ENCODE assay signal across 1 cellular context in the genomic region with DNA sequence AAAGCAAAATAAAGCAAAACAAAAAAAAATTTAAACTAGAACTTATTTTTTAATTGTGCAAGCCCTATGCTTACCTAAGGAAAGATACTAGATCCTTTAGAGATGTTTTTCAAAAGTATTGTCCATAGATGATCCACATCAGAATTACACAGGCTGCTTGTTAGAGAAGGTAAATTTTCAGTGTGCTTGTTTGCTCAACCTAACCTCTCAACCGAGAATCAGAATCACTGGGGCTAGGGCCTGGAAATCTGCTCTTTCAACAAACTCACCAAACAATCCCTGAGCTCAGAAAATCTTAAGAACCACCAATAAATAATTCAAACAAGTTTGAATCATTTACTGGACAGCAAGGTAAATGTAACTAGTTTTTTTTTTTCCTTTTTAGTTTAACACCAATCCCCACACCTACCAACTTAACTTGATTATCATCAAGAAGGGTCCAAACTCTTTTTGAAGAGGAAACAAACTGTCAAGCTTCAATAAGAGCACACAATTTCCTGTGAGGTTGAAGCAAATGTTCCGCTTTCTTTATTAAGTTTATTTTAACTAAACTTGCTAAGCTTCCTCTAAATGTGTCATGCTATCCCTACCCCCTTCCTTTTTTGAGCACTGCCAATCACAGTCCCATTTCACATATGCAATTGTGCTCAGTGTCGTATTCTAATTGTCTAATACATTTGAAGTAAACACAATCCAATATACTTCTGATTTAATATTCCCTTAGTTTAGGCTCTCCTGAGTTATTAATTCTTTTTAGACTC.
TF ChIP-seq lines count a peak whose summit lies in the region.

No MANE protein-coding gene starts in this region.

TF ChIP-seq in endothelial cell of umbilical vein, 7 proteins besides CTCF, POLR2A, EP300 and RAD21 (continued from another document):
- no peak for TF ChIP-seq FOS (IDR thresholded peaks at IDR 0.05; ENCODE audit: borderline replicate concordance, insufficient read depth, low read length)
